7 cellular contexts compared by ENCODE assay signal in genomic region chr22:22156716-22157499, GRCh38.
DNase-seq lines count a peak whose midpoint lies in the region; ATAC-seq and TF ChIP-seq lines count a peak whose summit lies in the region.

No MANE protein-coding gene starts in this region.

- TF ChIP-seq CTCF in GM12864 (IDR thresholded peaks at IDR 0.05; ENCODE audit: low read depth, low read length, missing control alignments) (peak; percentile 82), colonic mucosa (IDR thresholded peaks at IDR 0.05) (peak; percentile 56)

- ATAC-seq in HG02870 (IDR thresholded peaks at IDR 0.05; ENCODE audit: unreplicated experiment) = peak; percentile 55

- H3K4me3 ChIP-seq in GM12864 (ENCODE audit: low read depth, low read length) = no peak overlapping the region
- H3K4me3 ChIP-seq in colonic mucosa = no peak overlapping the region

- no peaks in the 10 kb centered on the region for H3K9me3 ChIP-seq in colonic mucosa

- DNase-seq in GM12864 (ENCODE audit: low read depth) (peak; percentile 83), NCI-H2227 treated with DMSO at 0.1 percent for 48 hours (lab: John Stamatoyannopoulos, UW) (peak; percentile 18), colonic mucosa (peak; percentile 65), medulla oblongata (ENCODE audit: extremely low spot score) (peak; percentile 65)
- DNase-seq in activated CD4-positive, CD25-positive, alpha-beta regulatory T cell treated with anti-CD3 and anti-CD28 coated beads, Interleukin-2, amount 50 U/mL, for 16 hours (ENCODE audit: low read depth, low spot score) = peak; percentile 21
- peak; percentile 12 to 39 for DNase-seq in stimulated activated CD8-positive, alpha-beta memory T cell treated with anti-CD3 and anti-CD28 coated beads, Interleukin-7, amount 100 ng/mL, for 4 hours (ENCODE audit: low read depth in 2 of 2)

- H3K27ac ChIP-seq in colonic mucosa = no peak overlapping the region

- H3K4me1 ChIP-seq in colonic mucosa = no peaks in the 10 kb centered on the region

- no peak overlapping the region for H3K9ac ChIP-seq in colonic mucosa (ENCODE audit: low read depth in 2 of 2, low read length in 2 of 2)

- intact Hi-C loops in colonic mucosa (cut with DNase I) = loop anchor here (10.0 kb wide), 1 partner anchor 78 kb away; no protein-coding TSS in a partner anchor

- no peaks in the 10 kb centered on the region for H3K36me3 ChIP-seq in colonic mucosa

- H3K27me3 ChIP-seq in colonic mucosa = no peaks in the 10 kb centered on the region

Comparison
In these comparisons a context has a peak if more than half of its experiments do, and no peak if none do; other contexts are left out.
1. DNase-seq: peak in every context shown above with its lines; median percentile 83 in GM12864; 65 in colonic mucosa; 65 in medulla oblongata; 26 in stimulated activated CD8-positive, alpha-beta memory T cell treated with anti-CD3 and anti-CD28 coated beads, Interleukin-7, amount 100 ng/mL, for 4 hours; 21 in activated CD4-positive, CD25-positive, alpha-beta regulatory T cell treated with anti-CD3 and anti-CD28 coated beads, Interleukin-2, amount 50 U/mL, for 16 hours; 18 in NCI-H2227 treated with DMSO at 0.1 percent for 48 hours.